ENCODE assay signal across 35 cellular contexts in genomic region chr2:4972472-4972871, GRCh38.
"Had no signal": no experiment of that assay in that cellular context is flagged by ENCODE, and none has a peak within 500 bp of the region (broad histone marks: within the 10 kb centered on the region; RNA-seq: fewer than 3 reads in every experiment).

No MANE protein-coding gene starts in this region.

- H3K4me3 ChIP-seq: MG63 had no signal

- H3K9me3 ChIP-seq: MG63 had no signal

- DNase-seq: Kasumi-1, MG63, MM.1S, MV-4-11, NCI-H1048, NCI-H1092, NCI-H1092 treated with DMSO at 0.1 percent for 48 hours, NCI-H1105, NCI-H1105 treated with DMSO at 0.1 percent for 48 hours, NCI-H1417, NCI-H1417 treated with DMSO at 0.1 percent for 48 hours, NCI-H1436, NCI-H1436 treated with DMSO at 0.1 percent for 48 hours, NCI-H146, NCI-H1694, NCI-H1694 treated with DMSO at 0.1 percent for 48 hours, NCI-H187, NCI-H187 treated with DMSO at 0.1 percent for 48 hours, NCI-H1930, NCI-H2029, NCI-H2029 treated with DMSO at 0.1 percent for 48 hours, NCI-H2081, NCI-H2081 treated with DMSO at 0.1 percent for 48 hours, NCI-H2107, NCI-H2171, NCI-H2171 treated with DMSO at 0.1 percent for 48 hours, NCI-H2227 treated with DMSO at 0.1 percent for 48 hours, NCI-H226, NCI-H345, NCI-H446, NCI-H446 treated with DMSO at 0.1 percent for 48 hours, NCI-H510A, NCI-H510A treated with DMSO at 0.1 percent for 48 hours, NCI-H524, NCI-H524 treated with DMSO at 0.1 percent for 48 hours had no signal

- H3K36me3 ChIP-seq: MG63 had no signal

- H3K27me3 ChIP-seq: MG63 had no signal
